Comparison of ENCODE assay signal across 8 cellular contexts in genomic region chr9:34177906-34178697, GRCh38. TPM values are rescaled to one million over a fixed set of nuclear protein-coding genes. Genes with fewer than 3 reads are reported as not detected.
DNase-seq lines count a peak whose midpoint lies in the region; ATAC-seq and TF ChIP-seq lines count a peak whose summit lies in the region.

No MANE protein-coding gene starts in this region.

- no peaks in the 10 kb centered on the region for H3F3A ChIP-seq in MM.1S (ENCODE audit: insufficient read depth, low read length)

- no peaks in the 10 kb centered on the region for H3K9me2 ChIP-seq in MM.1S (replicated peaks; ENCODE audit: insufficient read depth, low read length)

- H3K4ac ChIP-seq in neuronal stem cell (ENCODE audit: low read length) = no peak overlapping the region

- H2AFZ ChIP-seq in MM.1S (ENCODE audit: low read length) = peak overlapping the region; percentile 93
- peak overlapping the region; percentile 92 for H2AFZ ChIP-seq in neuronal stem cell (ENCODE audit: low read length)

- H3K4me1 ChIP-seq in MM.1S (ENCODE audit: low read length) (0 out of 2 replicates have a peak, but pooled peaks cover 3% of the 10 kb centered on the region), endocrine pancreas (ENCODE audit: control insufficient read depth, insufficient read depth, low read length) (no peaks in the 10 kb centered on the region), neuronal stem cell (ENCODE audit: control insufficient read depth in 2 of 2, insufficient read depth in 1 of 2, low read depth in 1 of 2, low read length in 2 of 2) (peaks cover 0 to 2% of the 10 kb centered on the region in 2 donors)

- WGBS in neuronal stem cell (ENCODE audit: extremely low coverage in 2 of 2, insufficient read length in 2 of 2, insufficient replicate concordance in 1 of 2), 2 donors = no CpG with 5 or more reads among the region's 26 CpGs

- H3K9ac ChIP-seq in MM.1S (ENCODE audit: low read length) (peak overlapping the region; percentile 71), endocrine pancreas (ENCODE audit: control insufficient read depth, insufficient read depth, low read length) (peak overlapping the region; percentile 65), neuronal stem cell (ENCODE audit: low read depth, low read length, poor library complexity) (peak overlapping the region; percentile 90)

- no peak for TF ChIP-seq CTCF in MM.1S (IDR thresholded peaks at IDR 0.05; ENCODE audit: low read length)

- H3K18ac ChIP-seq in neuronal stem cell (ENCODE audit: low read length) = peak overlapping the region; percentile 54

- no peak overlapping the region for H3K14ac ChIP-seq in neuronal stem cell (ENCODE audit: low read length)

- ATAC-seq in GM19324 (IDR thresholded peaks at IDR 0.05; ENCODE audit: low FRiP score, unreplicated experiment) = peak; percentile 8

- H2BK120ac ChIP-seq in neuronal stem cell (ENCODE audit: low read depth, low read length) = no peak overlapping the region

- H3K9me3 ChIP-seq in MM.1S (replicated peaks; ENCODE audit: insufficient read depth, low read length) (no peaks in the 10 kb centered on the region), endocrine pancreas (ENCODE audit: control insufficient read depth, low read length) (no peaks in the 10 kb centered on the region), neuronal stem cell (replicated peaks in 1 of 2; ENCODE audit: control insufficient read depth in 2 of 2, insufficient read depth in 1 of 2, low read depth in 1 of 2, low read length in 2 of 2) (no peaks in the 10 kb centered on the region)

- H3K27ac ChIP-seq in MM.1S (ENCODE audit: low read length) (peak overlapping the region; percentile 21; the same call in 1 of the 2 replicates), neuronal stem cell (replicated peaks; ENCODE audit: low read length) (no peak overlapping the region)

- H4K91ac ChIP-seq in neuronal stem cell (ENCODE audit: low read depth, low read length, poor library complexity) = no peak overlapping the region

- no peaks in the 10 kb centered on the region for H4K20me1 ChIP-seq in MM.1S (ENCODE audit: insufficient read depth, low read length)

- H3K79me1 ChIP-seq in neuronal stem cell (ENCODE audit: low read depth, low read length) = no peaks in the 10 kb centered on the region

- H3K36me3 ChIP-seq in MM.1S (replicated peaks; ENCODE audit: insufficient read depth, low read length) (no peaks in the 10 kb centered on the region), endocrine pancreas (ENCODE audit: control insufficient read depth, insufficient read depth, low read length) (no peaks in the 10 kb centered on the region), neuronal stem cell (replicated peaks in 1 of 2; ENCODE audit: control insufficient read depth in 2 of 2, insufficient read depth in 2 of 2, low read length in 2 of 2) (peaks cover 0 to 6% of the 10 kb centered on the region in 2 donors)

- no peak overlapping the region for H4K8ac ChIP-seq in neuronal stem cell (ENCODE audit: low read depth, low read length)

- no peaks in the 10 kb centered on the region for H3K27me3 ChIP-seq in MM.1S (replicated peaks; ENCODE audit: insufficient read depth, low read length)
- no peaks in the 10 kb centered on the region for H3K27me3 ChIP-seq in endocrine pancreas (ENCODE audit: control insufficient read depth, insufficient read depth, low read length)
- no peaks in the 10 kb centered on the region for H3K27me3 ChIP-seq in neuronal stem cell (ENCODE audit: control insufficient read depth in 3 of 3, insufficient read depth in 3 of 3, low read depth in 1 of 3, low read length in 3 of 3)

- no peak overlapping the region for H2AK5ac ChIP-seq in neuronal stem cell (ENCODE audit: low read depth, low read length)

- no peak overlapping the region for H3K23ac ChIP-seq in neuronal stem cell (ENCODE audit: low read depth, low read length, poor library complexity)

- H2BK5ac ChIP-seq in neuronal stem cell (ENCODE audit: low read length) = no peak overlapping the region

- no peak overlapping the region for H2BK15ac ChIP-seq in neuronal stem cell (ENCODE audit: low read length)

- H3K4me2 ChIP-seq in MM.1S (ENCODE audit: low read depth, low read length) = peak overlapping the region; percentile 76
- H3K4me2 ChIP-seq in neuronal stem cell (ENCODE audit: insufficient read depth, low read length, poor library complexity, severe bottlenecking) = peak overlapping the region; percentile 72

- DNase-seq in MM.1S = no peak
- DNase-seq in neuronal stem cell (ENCODE audit: low spot score) = no peak
- no peak for DNase-seq in activated gamma-delta T cell treated with Interleukin-2 at 50 U/mL for 16 hours
- DNase-seq in occipital lobe (lab: John Stamatoyannopoulos, UW) = no peak
- no peak for DNase-seq in NOMO-1 (lab: John Stamatoyannopoulos, UW; ENCODE audit: unreplicated experiment in 2 of 2)
- DNase-seq in SIG-M5 (lab: John Stamatoyannopoulos, UW) = no peak

- H3K4me3 ChIP-seq in MM.1S (ENCODE audit: low read length) = peak overlapping the region; percentile 76
- peak overlapping the region; percentile 56 for H3K4me3 ChIP-seq in endocrine pancreas (ENCODE audit: control insufficient read depth, insufficient read depth, low read length)
- H3K4me3 ChIP-seq in neuronal stem cell (ENCODE audit: low read length in 2 of 2) = peak overlapping the region; percentile 56 to 94

- H2BK12ac ChIP-seq in neuronal stem cell (ENCODE audit: low read length) = no peak overlapping the region

- peaks cover 50% of the 10 kb centered on the region for H3K79me2 ChIP-seq in MM.1S (ENCODE audit: low read length)

RNA-seq across cellular contexts. Expression of gene UBAP1, which starts 0.7 kb away (rescaled TPM):
- 21.8 TPM for polyA plus RNA-seq in neuronal stem cell (2013, experiment 1 of 2)
- polyA plus RNA-seq in neuronal stem cell (2013, experiment 2 of 2) = 22.0 TPM
- total RNA-seq in occipital lobe = 21.1 TPM

RNA-seq across cellular contexts. Expression of gene DCAF12, which starts 51.6 kb away (rescaled TPM):
- 35.3 TPM for polyA plus RNA-seq in neuronal stem cell (2013, experiment 1 of 2)
- polyA plus RNA-seq in neuronal stem cell (2013, experiment 2 of 2) = 35.2 TPM
- total RNA-seq in occipital lobe = 21.8 TPM
